1 cellular context compared by ENCODE assay signal in the genomic region with DNA sequence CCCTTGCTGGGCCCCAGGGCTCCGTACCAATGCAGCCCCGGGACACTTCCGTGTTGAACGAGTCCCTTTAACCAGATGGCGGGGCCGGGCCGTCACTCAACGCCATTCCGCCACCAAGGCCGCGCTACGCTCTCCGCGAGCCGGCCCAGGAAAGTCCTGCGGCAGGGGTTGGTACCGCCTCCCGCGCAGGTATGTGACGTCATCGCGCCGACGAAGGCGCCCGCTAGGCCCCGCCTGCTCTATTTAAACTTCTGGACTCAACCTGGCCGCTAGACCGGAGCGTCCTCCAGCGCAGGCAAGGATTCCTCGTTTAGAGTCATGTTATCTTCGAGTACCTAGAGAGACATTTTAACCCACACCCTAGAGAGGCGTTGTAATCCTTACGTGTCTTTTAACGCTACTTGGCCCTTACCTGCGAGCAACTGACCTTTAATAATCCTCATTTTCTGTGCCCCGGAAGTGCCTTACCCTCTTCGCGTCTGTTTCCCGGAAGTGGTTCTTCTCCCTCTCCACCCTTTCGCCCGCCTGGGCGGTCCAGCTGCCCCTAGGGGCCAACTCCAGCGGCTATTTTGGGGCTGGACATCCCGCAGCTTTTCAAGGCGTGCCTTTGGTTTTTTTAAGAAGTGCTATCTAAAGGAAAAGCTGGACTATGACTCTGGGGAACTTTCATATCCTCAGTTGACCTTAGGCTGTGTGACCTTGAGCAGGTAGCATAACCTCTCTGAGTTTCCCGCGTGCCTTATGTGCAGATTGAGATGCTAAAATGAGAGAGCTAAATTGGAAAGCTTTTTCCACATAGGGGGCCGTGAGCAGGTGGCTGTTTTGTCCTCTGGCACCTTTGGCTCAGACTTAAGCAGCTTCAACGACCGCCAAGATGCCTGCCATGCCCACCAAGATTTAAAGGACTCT.
TF ChIP-seq lines count a peak whose summit lies in the region.

A gene with protein sequence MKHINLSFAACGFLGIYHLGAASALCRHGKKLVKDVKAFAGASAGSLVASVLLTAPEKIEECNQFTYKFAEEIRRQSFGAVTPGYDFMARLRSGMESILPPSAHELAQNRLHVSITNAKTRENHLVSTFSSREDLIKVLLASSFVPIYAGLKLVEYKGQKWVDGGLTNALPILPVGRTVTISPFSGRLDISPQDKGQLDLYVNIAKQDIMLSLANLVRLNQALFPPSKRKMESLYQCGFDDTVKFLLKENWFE (minus strand): TSS at position 155 of the 909 bp plus-strand sequence. CDS start 1,294 bp downstream, outside the sequence.

TF ChIP-seq in GM12878, 131 proteins besides CTCF, POLR2A, EP300 and RAD21 (continued from another document and continues in another):
- TF ChIP-seq ZBTB40 (IDR thresholded peaks at IDR 0.05; ENCODE audit: borderline replicate concordance) (peak; percentile 95), CHD2 (IDR thresholded peaks at IDR 0.05; ENCODE audit: borderline replicate concordance, low read depth, low read length) (no peak; the same call in 1 of the 2 replicates), EGR1 (IDR thresholded peaks at IDR 0.05; ENCODE audit: borderline replicate concordance in 1 of 2, low read depth in 2 of 2, low read length in 2 of 2) (peak in 1 of 2 experiments; percentile 34; a peak in 1 of 3 replicates), RELA (IDR thresholded peaks at IDR 0.05; ENCODE audit: borderline replicate concordance, partially characterized antibody) (no peak), NRF1 (conservative IDR thresholded peaks at IDR 0.05; ENCODE audit: low read depth, low read length) (peak; percentile 30; the same call in 1 of the 2 replicates), POLR2AphosphoS5 (IDR thresholded peaks at IDR 0.05; ENCODE audit: low read length) (peak; percentile 98), TAF1 (IDR thresholded peaks at IDR 0.05; ENCODE audit: borderline replicate concordance, low read depth, low read length) (peak; percentile 83), ZBTB4 (CRISPR knock-in tag; IDR thresholded peaks at IDR 0.05) (no peak), RBBP5 (conservative IDR thresholded peaks at IDR 0.05) (0 out of 2 replicates have a peak, but pooled peaks have one; percentile 19), SMARCA5 (IDR thresholded peaks at IDR 0.05) (peak; percentile 85), RCOR1 (conservative IDR thresholded peaks at IDR 0.05; ENCODE audit: low read depth, low read length) (0 out of 2 replicates have a peak, but pooled peaks have one; percentile 69), ZSCAN29 (IDR thresholded peaks at IDR 0.05) (no peak), HCFC1 (IDR thresholded peaks at IDR 0.05; ENCODE audit: low read length) (no peak; the same call in 1 of the 2 replicates), HDAC6 (IDR thresholded peaks at IDR 0.05; ENCODE audit: unreplicated experiment) (no peak), NR2C2 (IDR thresholded peaks at IDR 0.05; ENCODE audit: borderline replicate concordance, control insufficient read depth, insufficient read length, low read depth) (peak; percentile 71), ZBTB33 (IDR thresholded peaks at IDR 0.05) (peak; percentile 94), E4F1 (IDR thresholded peaks at IDR 0.05; ENCODE audit: borderline replicate concordance, partially characterized antibody) (peak; percentile 54), SP1 (IDR thresholded peaks at IDR 0.05; ENCODE audit: low read depth, low read length) (no peak), ZBED1 (IDR thresholded peaks at IDR 0.05; ENCODE audit: borderline replicate concordance) (0 out of 2 replicates have a peak, but pooled peaks have one; percentile 56), SKIL (IDR thresholded peaks at IDR 0.05; ENCODE audit: low read depth, poor library complexity, severe bottlenecking) (peak; percentile 23)
- TF ChIP-seq, protein P1, sequence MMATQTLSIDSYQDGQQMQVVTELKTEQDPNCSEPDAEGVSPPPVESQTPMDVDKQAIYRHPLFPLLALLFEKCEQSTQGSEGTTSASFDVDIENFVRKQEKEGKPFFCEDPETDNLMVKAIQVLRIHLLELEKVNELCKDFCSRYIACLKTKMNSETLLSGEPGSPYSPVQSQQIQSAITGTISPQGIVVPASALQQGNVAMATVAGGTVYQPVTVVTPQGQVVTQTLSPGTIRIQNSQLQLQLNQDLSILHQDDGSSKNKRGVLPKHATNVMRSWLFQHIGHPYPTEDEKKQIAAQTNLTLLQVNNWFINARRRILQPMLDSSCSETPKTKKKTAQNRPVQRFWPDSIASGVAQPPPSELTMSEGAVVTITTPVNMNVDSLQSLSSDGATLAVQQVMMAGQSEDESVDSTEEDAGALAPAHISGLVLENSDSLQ (IDR thresholded peaks at IDR 0.05), result peak; percentile 98
- TF ChIP-seq, protein P2, sequence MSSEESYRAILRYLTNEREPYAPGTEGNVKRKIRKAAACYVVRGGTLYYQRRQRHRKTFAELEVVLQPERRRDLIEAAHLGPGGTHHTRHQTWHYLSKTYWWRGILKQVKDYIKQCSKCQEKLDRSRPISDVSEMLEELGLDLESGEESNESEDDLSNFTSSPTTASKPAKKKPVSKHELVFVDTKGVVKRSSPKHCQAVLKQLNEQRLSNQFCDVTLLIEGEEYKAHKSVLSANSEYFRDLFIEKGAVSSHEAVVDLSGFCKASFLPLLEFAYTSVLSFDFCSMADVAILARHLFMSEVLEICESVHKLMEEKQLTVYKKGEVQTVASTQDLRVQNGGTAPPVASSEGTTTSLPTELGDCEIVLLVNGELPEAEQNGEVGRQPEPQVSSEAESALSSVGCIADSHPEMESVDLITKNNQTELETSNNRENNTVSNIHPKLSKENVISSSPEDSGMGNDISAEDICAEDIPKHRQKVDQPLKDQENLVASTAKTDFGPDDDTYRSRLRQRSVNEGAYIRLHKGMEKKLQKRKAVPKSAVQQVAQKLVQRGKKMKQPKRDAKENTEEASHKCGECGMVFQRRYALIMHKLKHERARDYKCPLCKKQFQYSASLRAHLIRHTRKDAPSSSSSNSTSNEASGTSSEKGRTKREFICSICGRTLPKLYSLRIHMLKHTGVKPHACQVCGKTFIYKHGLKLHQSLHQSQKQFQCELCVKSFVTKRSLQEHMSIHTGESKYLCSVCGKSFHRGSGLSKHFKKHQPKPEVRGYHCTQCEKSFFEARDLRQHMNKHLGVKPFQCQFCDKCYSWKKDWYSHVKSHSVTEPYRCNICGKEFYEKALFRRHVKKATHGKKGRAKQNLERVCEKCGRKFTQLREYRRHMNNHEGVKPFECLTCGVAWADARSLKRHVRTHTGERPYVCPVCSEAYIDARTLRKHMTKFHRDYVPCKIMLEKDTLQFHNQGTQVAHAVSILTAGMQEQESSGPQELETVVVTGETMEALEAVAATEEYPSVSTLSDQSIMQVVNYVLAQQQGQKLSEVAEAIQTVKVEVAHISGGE (CRISPR knock-in tag; IDR thresholded peaks at IDR 0.05), result peak; percentile 46; the same call in 1 of the 2 replicates
- TF ChIP-seq, protein P3, sequence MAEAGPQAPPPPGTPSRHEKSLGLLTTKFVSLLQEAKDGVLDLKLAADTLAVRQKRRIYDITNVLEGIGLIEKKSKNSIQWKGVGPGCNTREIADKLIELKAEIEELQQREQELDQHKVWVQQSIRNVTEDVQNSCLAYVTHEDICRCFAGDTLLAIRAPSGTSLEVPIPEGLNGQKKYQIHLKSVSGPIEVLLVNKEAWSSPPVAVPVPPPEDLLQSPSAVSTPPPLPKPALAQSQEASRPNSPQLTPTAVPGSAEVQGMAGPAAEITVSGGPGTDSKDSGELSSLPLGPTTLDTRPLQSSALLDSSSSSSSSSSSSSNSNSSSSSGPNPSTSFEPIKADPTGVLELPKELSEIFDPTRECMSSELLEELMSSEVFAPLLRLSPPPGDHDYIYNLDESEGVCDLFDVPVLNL (IDR thresholded peaks at IDR 0.05; ENCODE audit: low read depth, low read length), result no peak; the same call in 1 of the 2 replicates
